In genomic region chr2:219618733-219619122, GRCh38 we compare ENCODE assay signal across 1 cellular context.
TF ChIP-seq lines count a peak whose summit lies in the region.

No MANE protein-coding gene starts in this region.

TF ChIP-seq in HepG2, 621 proteins besides CTCF, POLR2A, EP300 and RAD21 (continued from another document):
- TF ChIP-seq, protein P1, sequence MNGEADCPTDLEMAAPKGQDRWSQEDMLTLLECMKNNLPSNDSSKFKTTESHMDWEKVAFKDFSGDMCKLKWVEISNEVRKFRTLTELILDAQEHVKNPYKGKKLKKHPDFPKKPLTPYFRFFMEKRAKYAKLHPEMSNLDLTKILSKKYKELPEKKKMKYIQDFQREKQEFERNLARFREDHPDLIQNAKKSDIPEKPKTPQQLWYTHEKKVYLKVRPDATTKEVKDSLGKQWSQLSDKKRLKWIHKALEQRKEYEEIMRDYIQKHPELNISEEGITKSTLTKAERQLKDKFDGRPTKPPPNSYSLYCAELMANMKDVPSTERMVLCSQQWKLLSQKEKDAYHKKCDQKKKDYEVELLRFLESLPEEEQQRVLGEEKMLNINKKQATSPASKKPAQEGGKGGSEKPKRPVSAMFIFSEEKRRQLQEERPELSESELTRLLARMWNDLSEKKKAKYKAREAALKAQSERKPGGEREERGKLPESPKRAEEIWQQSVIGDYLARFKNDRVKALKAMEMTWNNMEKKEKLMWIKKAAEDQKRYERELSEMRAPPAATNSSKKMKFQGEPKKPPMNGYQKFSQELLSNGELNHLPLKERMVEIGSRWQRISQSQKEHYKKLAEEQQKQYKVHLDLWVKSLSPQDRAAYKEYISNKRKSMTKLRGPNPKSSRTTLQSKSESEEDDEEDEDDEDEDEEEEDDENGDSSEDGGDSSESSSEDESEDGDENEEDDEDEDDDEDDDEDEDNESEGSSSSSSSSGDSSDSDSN (CRISPR knock-in tag; IDR thresholded peaks at IDR 0.05) = peak; percentile 47; the same call in 1 of the 2 replicates
- peak; percentile 8; the same call in 1 of the 2 replicates for TF ChIP-seq FOXO1 (CRISPR knock-in tag; IDR thresholded peaks at IDR 0.05)
- 0 out of 2 replicates have a peak, but pooled peaks have one; percentile 47 for TF ChIP-seq PITX1 (CRISPR knock-in tag; IDR thresholded peaks at IDR 0.05)
- TF ChIP-seq THAP11 (CRISPR knock-in tag; IDR thresholded peaks at IDR 0.05) = peak; percentile 28; the same call in 1 of the 2 replicates
- TF ChIP-seq NR1H2 (CRISPR knock-in tag; IDR thresholded peaks at IDR 0.05; ENCODE audit: borderline replicate concordance, low read depth) = no peak
- TF ChIP-seq, protein P2, sequence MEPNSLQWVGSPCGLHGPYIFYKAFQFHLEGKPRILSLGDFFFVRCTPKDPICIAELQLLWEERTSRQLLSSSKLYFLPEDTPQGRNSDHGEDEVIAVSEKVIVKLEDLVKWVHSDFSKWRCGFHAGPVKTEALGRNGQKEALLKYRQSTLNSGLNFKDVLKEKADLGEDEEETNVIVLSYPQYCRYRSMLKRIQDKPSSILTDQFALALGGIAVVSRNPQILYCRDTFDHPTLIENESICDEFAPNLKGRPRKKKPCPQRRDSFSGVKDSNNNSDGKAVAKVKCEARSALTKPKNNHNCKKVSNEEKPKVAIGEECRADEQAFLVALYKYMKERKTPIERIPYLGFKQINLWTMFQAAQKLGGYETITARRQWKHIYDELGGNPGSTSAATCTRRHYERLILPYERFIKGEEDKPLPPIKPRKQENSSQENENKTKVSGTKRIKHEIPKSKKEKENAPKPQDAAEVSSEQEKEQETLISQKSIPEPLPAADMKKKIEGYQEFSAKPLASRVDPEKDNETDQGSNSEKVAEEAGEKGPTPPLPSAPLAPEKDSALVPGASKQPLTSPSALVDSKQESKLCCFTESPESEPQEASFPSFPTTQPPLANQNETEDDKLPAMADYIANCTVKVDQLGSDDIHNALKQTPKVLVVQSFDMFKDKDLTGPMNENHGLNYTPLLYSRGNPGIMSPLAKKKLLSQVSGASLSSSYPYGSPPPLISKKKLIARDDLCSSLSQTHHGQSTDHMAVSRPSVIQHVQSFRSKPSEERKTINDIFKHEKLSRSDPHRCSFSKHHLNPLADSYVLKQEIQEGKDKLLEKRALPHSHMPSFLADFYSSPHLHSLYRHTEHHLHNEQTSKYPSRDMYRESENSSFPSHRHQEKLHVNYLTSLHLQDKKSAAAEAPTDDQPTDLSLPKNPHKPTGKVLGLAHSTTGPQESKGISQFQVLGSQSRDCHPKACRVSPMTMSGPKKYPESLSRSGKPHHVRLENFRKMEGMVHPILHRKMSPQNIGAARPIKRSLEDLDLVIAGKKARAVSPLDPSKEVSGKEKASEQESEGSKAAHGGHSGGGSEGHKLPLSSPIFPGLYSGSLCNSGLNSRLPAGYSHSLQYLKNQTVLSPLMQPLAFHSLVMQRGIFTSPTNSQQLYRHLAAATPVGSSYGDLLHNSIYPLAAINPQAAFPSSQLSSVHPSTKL (CRISPR knock-in tag; IDR thresholded peaks at IDR 0.05) = peak; percentile 68
- TF ChIP-seq ZNF383 (CRISPR knock-in tag; IDR thresholded peaks at IDR 0.05; ENCODE audit: borderline replicate concordance) = no peak
- TF ChIP-seq ZNF329 (CRISPR knock-in tag; IDR thresholded peaks at IDR 0.05; ENCODE audit: low read depth) = no peak
- TF ChIP-seq ZNF121 (CRISPR knock-in tag; IDR thresholded peaks at IDR 0.05) = no peak
- TF ChIP-seq TEAD3 (CRISPR knock-in tag; optimal IDR thresholded peaks at IDR 0.05; ENCODE audit: borderline replicate concordance) = peak; percentile 26
- peak; percentile 53; the same call in 1 of the 2 replicates for TF ChIP-seq FOXK1 (CRISPR knock-in tag; IDR thresholded peaks at IDR 0.05; ENCODE audit: borderline replicate concordance, low read depth)
- TF ChIP-seq ZBTB26 (CRISPR knock-in tag; IDR thresholded peaks at IDR 0.05; ENCODE audit: borderline replicate concordance) = no peak
- no peak for TF ChIP-seq PRDM4 (CRISPR knock-in tag; IDR thresholded peaks at IDR 0.05; ENCODE audit: borderline replicate concordance)
- TF ChIP-seq CCAR2 (optimal IDR thresholded peaks at IDR 0.05; ENCODE audit: low read depth, low read length) = no peak
- TF ChIP-seq GFI1 (CRISPR knock-in tag; IDR thresholded peaks at IDR 0.05; ENCODE audit: borderline replicate concordance) = no peak
- TF ChIP-seq TP53 (CRISPR knock-in tag; conservative IDR thresholded peaks at IDR 0.05) = no peak
- peak; percentile 25; the same call in 1 of the 2 replicates for TF ChIP-seq CREM (IDR thresholded peaks at IDR 0.05)
- no peak for TF ChIP-seq CREM (CRISPR knock-in tag; IDR thresholded peaks at IDR 0.05)
- TF ChIP-seq, protein P3, sequence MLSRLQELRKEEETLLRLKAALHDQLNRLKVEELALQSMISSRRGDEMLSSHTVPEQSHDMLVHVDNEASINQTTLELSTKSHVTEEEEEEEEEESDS (CRISPR knock-in tag; IDR thresholded peaks at IDR 0.05; ENCODE audit: borderline replicate concordance) = no peak
- peak; percentile 23; the same call in 1 of the 2 replicates for TF ChIP-seq NCOA2 (CRISPR knock-in tag; IDR thresholded peaks at IDR 0.05)
- TF ChIP-seq PAXIP1 (CRISPR knock-in tag; conservative IDR thresholded peaks at IDR 0.05) = peak; percentile 63
- TF ChIP-seq ARID4A (CRISPR knock-in tag; IDR thresholded peaks at IDR 0.05; ENCODE audit: borderline replicate concordance) = peak; percentile 35; the same call in 1 of the 2 replicates
- peak; percentile 47; the same call in 1 of the 2 replicates for TF ChIP-seq HNF4G (IDR thresholded peaks at IDR 0.05; ENCODE audit: borderline replicate concordance, low read depth, low read length)
- TF ChIP-seq HNF4G (CRISPR knock-in tag; IDR thresholded peaks at IDR 0.05; ENCODE audit: borderline replicate concordance, low read depth) = no peak
- no peak for TF ChIP-seq ZNF333 (CRISPR knock-in tag; IDR thresholded peaks at IDR 0.05; ENCODE audit: borderline replicate concordance)
- TF ChIP-seq SAP130 (CRISPR knock-in tag; IDR thresholded peaks at IDR 0.05; ENCODE audit: low read depth) = peak; percentile 11; the same call in 1 of the 2 replicates
